In genomic region chr20:4569092-4569491, GRCh38 we compare ENCODE assay signal across 1 cellular context.
TF ChIP-seq lines count a peak whose summit lies in the region.

No MANE protein-coding gene starts in this region.

TF ChIP-seq in H1, 55 proteins besides CTCF, POLR2A, EP300 and RAD21:
- TF ChIP-seq SP1 (IDR thresholded peaks at IDR 0.05; ENCODE audit: low read depth, low read length): no peak
- TF ChIP-seq JUND (IDR thresholded peaks at IDR 0.05; ENCODE audit: low read length): no peak
- no peak for TF ChIP-seq RBBP5 (IDR thresholded peaks at IDR 0.05; ENCODE audit: borderline replicate concordance, low read depth, low read length)
- no peak for TF ChIP-seq SIRT6 (IDR thresholded peaks at IDR 0.05; ENCODE audit: low read length)
- TF ChIP-seq ZNF274 (IDR thresholded peaks at IDR 0.05; ENCODE audit: borderline replicate concordance, extremely low read depth, low read length): no peak
- no peak for TF ChIP-seq SIX5 (IDR thresholded peaks at IDR 0.05; ENCODE audit: low read depth, low read length)
- no peak for TF ChIP-seq BCL11A (IDR thresholded peaks at IDR 0.05; ENCODE audit: low read depth in 2 of 2, low read length in 2 of 2)
- no peak for TF ChIP-seq JUN (IDR thresholded peaks at IDR 0.05; ENCODE audit: low read depth, low read length)
- TF ChIP-seq TAF1 (IDR thresholded peaks at IDR 0.05; ENCODE audit: low read depth, low read length): no peak
- no peak for TF ChIP-seq EGR1 (IDR thresholded peaks at IDR 0.05; ENCODE audit: borderline replicate concordance, low read depth, low read length)
- TF ChIP-seq SUZ12 (IDR thresholded peaks at IDR 0.05; ENCODE audit: low read length): no peak
- TF ChIP-seq KDM5A (IDR thresholded peaks at IDR 0.05; ENCODE audit: low read length): no peak
- TF ChIP-seq NRF1 (IDR thresholded peaks at IDR 0.05; ENCODE audit: low read depth, low read length): no peak
